ENCODE assay signal across 10 cellular contexts in the genomic region with DNA sequence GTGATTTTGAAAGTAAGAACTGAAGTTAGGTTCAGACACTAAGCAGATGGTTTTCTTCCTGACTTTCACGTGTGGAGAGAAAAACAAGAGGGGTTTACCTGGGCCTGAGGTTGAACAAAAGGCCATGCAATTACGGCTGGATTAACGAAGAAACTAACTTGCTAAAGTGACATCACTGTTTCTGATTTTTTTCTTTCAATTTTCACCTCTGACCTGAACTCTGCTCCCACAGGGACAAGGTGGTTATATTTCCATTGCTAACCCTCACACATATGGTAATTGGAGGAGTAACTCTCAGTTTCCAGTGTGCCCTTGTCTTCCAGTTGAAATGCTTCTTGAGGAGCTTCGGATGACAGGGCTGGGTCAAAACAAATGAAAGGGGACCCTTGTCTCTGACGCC. TPM values are rescaled to one million over a fixed set of nuclear protein-coding genes. Genes with fewer than 3 reads are reported as not detected.
DNase-seq lines count a peak whose midpoint lies in the region; ATAC-seq, FAIRE-seq and TF ChIP-seq lines count a peak whose summit lies in the region.
"Had no signal": no experiment of that assay in that cellular context is flagged by ENCODE, and none has a peak within 500 bp of the region (broad histone marks: within the 10 kb centered on the region; RNA-seq: fewer than 3 reads in every experiment).

No MANE protein-coding gene starts in this region.

- H3K9me3 Mint-ChIP-seq in MCF 10A (ENCODE audit: unreplicated experiment) = peaks cover 6% of the 10 kb centered on the region
- peaks cover 6% of the 10 kb centered on the region for H3K9me3 Mint-ChIP-seq in natural killer cell treated with Interleukin-12 subunit alpha and Interleukin-12 subunit beta and Interleukin-15 and Interleukin-18, amount 100 ng/mL, for 72 hours

- peaks cover 8% of the 10 kb centered on the region for H3K36me3 Mint-ChIP-seq in MCF 10A (ENCODE audit: insufficient read depth, unreplicated experiment)
- peaks cover 6% of the 10 kb centered on the region for H3K36me3 Mint-ChIP-seq in natural killer cell treated with Interleukin-12 subunit alpha and Interleukin-12 subunit beta and Interleukin-15 and Interleukin-18, amount 100 ng/mL, for 72 hours

- BruUV-seq in MCF 10A (replicated peaks; lab: Mats Ljungman, UMichigan) = no TSS peak

- H3K27ac Mint-ChIP-seq in MCF 10A (ENCODE audit: low read depth, unreplicated experiment) = peak overlapping the region; percentile 82
- H3K27ac Mint-ChIP-seq in natural killer cell treated with Interleukin-12 subunit alpha and Interleukin-12 subunit beta and Interleukin-15 and Interleukin-18, amount 100 ng/mL, for 72 hours = peak overlapping the region; percentile 90 to 98

- no peak for TF ChIP-seq CTCF in AG04450 (IDR thresholded peaks at IDR 0.05; ENCODE audit: low read depth, low read length)
- TF ChIP-seq CTCF in HL-60 (IDR thresholded peaks at IDR 0.05; ENCODE audit: insufficient read depth, low read length) = no peak
- no peak for TF ChIP-seq CTCF in MCF 10A (IDR thresholded peaks at IDR 0.05; ENCODE audit: unreplicated experiment)
- TF ChIP-seq CTCF in testis (IDR thresholded peaks at IDR 0.05) = no peak
- TF ChIP-seq CTCF in kidney (IDR thresholded peaks at IDR 0.05; ENCODE audit: borderline replicate concordance, extremely low read depth, insufficient read depth) = no peak

- H3K4me3 ChIP-seq in AG04450 (ENCODE audit: low read depth, low read length) = no peak overlapping the region
- H3K4me3 ChIP-seq in HL-60 (replicated peaks; ENCODE audit: insufficient read depth, low read length) = no peak overlapping the region
- no peak overlapping the region for H3K4me3 ChIP-seq in testis
- H3K4me3 ChIP-seq in kidney (ENCODE audit: low read length in 2 of 2) = no peak overlapping the region

- no peaks in the 10 kb centered on the region for H3K36me3 ChIP-seq in testis (ENCODE audit: low read depth, missing control alignments)
- no peaks in the 10 kb centered on the region for H3K36me3 ChIP-seq in kidney (ENCODE audit: control insufficient read depth in 1 of 2, insufficient read depth in 2 of 2, low read length in 2 of 2)

- H3K4me1 ChIP-seq in testis = no peaks in the 10 kb centered on the region
- H3K4me1 ChIP-seq in kidney (ENCODE audit: control insufficient read depth in 1 of 2, insufficient read depth in 1 of 2, low read depth in 1 of 2, low read length in 2 of 2) = peaks cover 20 to 26% of the 10 kb centered on the region in 2 donors

- WGBS in testis, 2 donors = 76 to 79% methylated on average over 3 to 5 of the region's 5 CpGs

- H3K4me3 Mint-ChIP-seq in MCF 10A (ENCODE audit: unreplicated experiment) = no peak overlapping the region
- H3K4me3 Mint-ChIP-seq in natural killer cell treated with Interleukin-12 subunit alpha and Interleukin-12 subunit beta and Interleukin-15 and Interleukin-18, amount 100 ng/mL, for 72 hours = peak overlapping the region; percentile 83

- no peak for FAIRE-seq in kidney (lab: Jason Lieb, UNC)

- ATAC-seq in natural killer cell treated with Interleukin-12 subunit alpha and Interleukin-12 subunit beta and Interleukin-15 and Interleukin-18, amount 100 ng/mL, for 72 hours = no peak
- ATAC-seq in GM18909 (IDR thresholded peaks at IDR 0.05; ENCODE audit: poor library complexity, unreplicated experiment) (no peak), GM18505 (IDR thresholded peaks at IDR 0.05; ENCODE audit: unreplicated experiment) (no peak)

- intact Hi-C loops in MCF 10A (cut with micrococcal nuclease) (no loop called here), testis (cut with DNase I; ENCODE audit: low total_unique reads) (no loop called here), kidney (cut with DNase I) (no loop called here)

- H3K27ac ChIP-seq in AG04450 (ENCODE audit: low read depth, low read length) (peak overlapping the region; percentile 90), HL-60 (replicated peaks) (peak overlapping the region; percentile 18), testis (no peak overlapping the region), kidney (ENCODE audit: low read depth in 2 of 2, low read length in 2 of 2) (peak overlapping the region in 1 of 2 donors; percentile 90)

- peaks cover 36% of the 10 kb centered on the region for H3K4me1 Mint-ChIP-seq in MCF 10A (ENCODE audit: insufficient read depth, unreplicated experiment)
- peaks cover 58 to 72% of the 10 kb centered on the region in 2 donors for H3K4me1 Mint-ChIP-seq in natural killer cell treated with Interleukin-12 subunit alpha and Interleukin-12 subunit beta and Interleukin-15 and Interleukin-18, amount 100 ng/mL, for 72 hours (ENCODE audit: low read depth in 2 of 2)

- DNase-seq in AG04450 (ENCODE audit: low read depth, low spot score) (no peak), HL-60 (ENCODE audit: low read depth in 1 of 2, low spot score in 1 of 2) (no peak), MCF 10A (ENCODE audit: unreplicated experiment) (no peak), testis (no peak), kidney (no peak)
- DNase-seq in natural killer cell treated with Interleukin-12 subunit alpha and Interleukin-12 subunit beta and Interleukin-15 and Interleukin-18, amount 100 ng/mL, for 72 hours (ENCODE audit: low spot score) = no peak
- DNase-seq: anterior cingulate cortex, NCI-H748 treated with DMSO at 0.1 percent for 48 hours had no signal

- TF ChIP-seq POLR2A in testis (IDR thresholded peaks at IDR 0.05) (no peak), GM18505 (IDR thresholded peaks at IDR 0.05; ENCODE audit: borderline replicate concordance, extremely low read depth, insufficient read depth, insufficient read length) (no peak)

- no peaks in the 10 kb centered on the region for H3K9me3 ChIP-seq in AG04450 (ENCODE audit: control insufficient read depth, insufficient read depth, low read length)
- H3K9me3 ChIP-seq in testis = no peaks in the 10 kb centered on the region
- H3K9me3 ChIP-seq in kidney (ENCODE audit: control insufficient read depth in 1 of 2, low read length in 2 of 2) = no peaks in the 10 kb centered on the region

- CTCF ChIA-PET in AG04450 (lab: Charles Lee) = interaction anchor here (1.2 kb wide), 1 partner anchor 109 kb away, joined by 3 read pairs; no protein-coding TSS in a partner anchor
- CTCF ChIA-PET in MCF 10A (lab: Yijun Ruan, JAX) = interaction anchor here (0.6 to 4.5 kb wide), 9 partner anchors 13 to 298 kb away, joined by 3 to 40 read pairs (median 4); no protein-coding TSS in a partner anchor

- H3K27me3 ChIP-seq in AG04450 (ENCODE audit: control insufficient read depth, insufficient read depth, low read length) (no peaks in the 10 kb centered on the region), HL-60 (ENCODE audit: insufficient read depth, poor library complexity, severe bottlenecking) (no peaks in the 10 kb centered on the region), testis (no peaks in the 10 kb centered on the region)

- POLR2A ChIA-PET in AG04450 (lab: Yijun Ruan, JAX) = interaction anchor here (0.7 to 1.1 kb wide), 2 partner anchors 16 to 35 kb away, joined by 3 read pairs; no protein-coding TSS in a partner anchor
- POLR2A ChIA-PET in MCF 10A (lab: Yijun Ruan, JAX) = interaction anchor here (0.5 to 2.0 kb wide), 6 partner anchors 13 to 758 kb away, joined by 3 to 18 read pairs (median 4); partner anchors contain the start of gene MSN

- H3K27me3 Mint-ChIP-seq in MCF 10A (ENCODE audit: insufficient read depth, unreplicated experiment) = no peaks in the 10 kb centered on the region
- no peaks in the 10 kb centered on the region for H3K27me3 Mint-ChIP-seq in natural killer cell treated with Interleukin-12 subunit alpha and Interleukin-12 subunit beta and Interleukin-15 and Interleukin-18, amount 100 ng/mL, for 72 hours

- H3K9ac ChIP-seq in kidney (ENCODE audit: low read length in 2 of 2) = no peak overlapping the region

RNA-seq across cellular contexts. Expression of gene MSN, which starts 38.0 kb away (rescaled TPM):
- polyA plus RNA-seq in AG04450 (2011; rRNA removed) (484 and 493 TPM in 2 replicates), testis (ENCODE audit: insufficient read depth, low read depth, low replicate concordance) (82.7 TPM), kidney (ENCODE audit: insufficient read depth, low read depth, low replicate concordance) (124 TPM)
- 464 and 491 TPM in 2 replicates for polyA minus RNA-seq in AG04450 (2011; rRNA and poly(A)+ RNA removed)
- total RNA-seq in MCF 10A (2022) (224 and 278 TPM in 2 replicates), testis (10 to 100 TPM; 30.1 to 53.1 TPM), kidney (391 TPM)
- total RNA-seq in natural killer cell treated with Interleukin-12 subunit alpha and Interleukin-12 subunit beta and Interleukin-15 and Interleukin-18, amount 100 ng/mL, for 72 hours = 100 to 1,000 TPM; 392 to 703 TPM

Comparison
In these comparisons a context has a peak if more than half of its experiments do, and no peak if none do; other contexts are left out.
1. H3K27ac ChIP-seq: peak in AG04450 (single experiment) and HL-60 (single experiment); none in testis (0 of 2).